18 cellular contexts compared by ENCODE assay signal in genomic region chr2:37982847-37983246, GRCh38.
"Had no signal": no experiment of that assay in that cellular context is flagged by ENCODE, and none has a peak within 500 bp of the region (broad histone marks: within the 10 kb centered on the region; RNA-seq: fewer than 3 reads in every experiment).

No MANE protein-coding gene starts in this region.

- H3K4me3 ChIP-seq: lung, suprapubic skin, thyroid gland had no signal

- H3K4me1 ChIP-seq: right atrium auricular region, thyroid gland, uterus had no signal

- H3K9me3 ChIP-seq: esophagus muscularis mucosa, gastrocnemius medialis, heart right ventricle, left ventricle myocardium inferior, ovary, right atrium auricular region, suprapubic skin, thyroid gland, upper lobe of left lung, uterus had no signal

- H3K27ac ChIP-seq: epithelial cell of prostate, esophagus muscularis mucosa, gastrocnemius medialis, heart right ventricle, left ventricle myocardium inferior, ovary, right atrium auricular region, suprapubic skin, thyroid gland, upper lobe of left lung had no signal

- DNase-seq: stimulated activated naive CD8-positive, alpha-beta T cell treated with anti-CD3 and anti-CD28 coated beads, Interleukin-15, Interleukin-2, amounts not matched to agents 100 U/mL and 50 U/mL, for 24 hours had no signal

- H3K27ac Mint-ChIP-seq: dendritic cell treated with granulocyte-macrophage colony-stimulating factor and Interleukin-4, amounts not matched to agents 40 ng/mL and 50 ng/mL, for 4 days; effector memory CD8-positive, alpha-beta T cell; immature natural killer cell; natural killer cell had no signal

- H3K9me3 Mint-ChIP-seq: effector memory CD8-positive, alpha-beta T cell; immature natural killer cell; natural killer cell had no signal

- H3K4me3 Mint-ChIP-seq: dendritic cell treated with granulocyte-macrophage colony-stimulating factor and Interleukin-4, amounts not matched to agents 40 ng/mL and 50 ng/mL, for 4 days; effector memory CD8-positive, alpha-beta T cell; immature natural killer cell; natural killer cell; neural crest cell had no signal

- H3K27me3 ChIP-seq: esophagus muscularis mucosa, gastrocnemius medialis, heart right ventricle, ovary, right atrium auricular region, suprapubic skin, thyroid gland, upper lobe of left lung, uterus had no signal

- H3K27me3 Mint-ChIP-seq: dendritic cell treated with granulocyte-macrophage colony-stimulating factor and Interleukin-4, amounts not matched to agents 40 ng/mL and 50 ng/mL, for 4 days; effector memory CD8-positive, alpha-beta T cell had no signal

- H3K36me3 Mint-ChIP-seq: natural killer cell had no signal

- H3K36me3 ChIP-seq: esophagus muscularis mucosa, gastrocnemius medialis, heart right ventricle, left ventricle myocardium inferior, ovary, right atrium auricular region, suprapubic skin, thyroid gland, upper lobe of left lung, uterus had no signal
